ENCODE assay signal across 14 cellular contexts in the genomic region with DNA sequence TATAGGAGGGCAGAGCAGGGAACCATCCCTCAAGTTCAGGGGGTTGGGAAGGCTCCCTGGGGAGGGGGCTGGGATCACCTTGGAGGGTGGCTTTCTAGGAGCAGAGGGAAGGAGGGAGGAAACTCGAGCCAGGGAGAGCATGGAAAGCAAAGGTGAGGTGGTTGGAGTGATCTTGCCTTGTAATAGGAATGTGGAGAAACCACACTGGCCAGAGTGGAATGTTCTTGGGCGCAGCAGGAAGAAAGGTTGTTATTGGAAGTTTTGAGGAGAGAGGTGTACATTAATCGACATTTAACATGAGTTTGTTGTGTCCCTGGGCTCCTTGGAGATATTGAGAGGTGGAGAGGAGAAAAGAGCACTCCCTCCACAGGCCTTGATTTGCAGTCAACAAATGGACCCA.
"Had no signal": no experiment of that assay in that cellular context is flagged by ENCODE, and none has a peak within 500 bp of the region (broad histone marks: within the 10 kb centered on the region; RNA-seq: fewer than 3 reads in every experiment).

No MANE protein-coding gene starts in this region.

- ATAC-seq: activated T-helper 17 cell treated with anti-CD3 and anti-CD28 coated beads, Interleukin-2, amount 50 U/mL, for 72 hours; esophagus mucosa had no signal

- DNase-seq: activated B cell treated with CpG ODN at 0.5 μM for 24 hours; activated CD4-positive, alpha-beta T cell treated with anti-CD3 and anti-CD28 coated beads, Interleukin-2, amount 10 ng/mL, durations not matched to agents 24 days and 14 days; activated naive CD4-positive, alpha-beta T cell treated with anti-CD3 and anti-CD28 coated beads, Interleukin-2, amount 10 ng/mL, durations not matched to agents 7 days and 5 days; activated T-cell treated with anti-CD3 and anti-CD28 coated beads for 4 hours; adrenal gland; dorsolateral prefrontal cortex; SK-N-SH; small intestine; stimulated activated naive CD4-positive, alpha-beta T cell; substantia nigra had no signal

- H3K27ac ChIP-seq: neural progenitor cell had no signal

- H3K36me3 ChIP-seq: adrenal gland, neural progenitor cell had no signal

- H3K4me2 ChIP-seq: neural progenitor cell, SK-N-SH had no signal

- H2AFZ ChIP-seq: neural progenitor cell, parathyroid adenoma had no signal

- H3K9ac ChIP-seq: neural progenitor cell, parathyroid adenoma, SK-N-SH had no signal

- H3K4me1 ChIP-seq: adrenal gland had no signal

- H3K27me3 ChIP-seq: adrenal gland, dorsolateral prefrontal cortex, neural progenitor cell had no signal

- H3K4me3 ChIP-seq: adrenal gland, dorsolateral prefrontal cortex, neural progenitor cell had no signal

- H3K9me3 ChIP-seq: adrenal gland, SK-N-SH had no signal
